8 cellular contexts compared by ENCODE assay signal in the genomic region with DNA sequence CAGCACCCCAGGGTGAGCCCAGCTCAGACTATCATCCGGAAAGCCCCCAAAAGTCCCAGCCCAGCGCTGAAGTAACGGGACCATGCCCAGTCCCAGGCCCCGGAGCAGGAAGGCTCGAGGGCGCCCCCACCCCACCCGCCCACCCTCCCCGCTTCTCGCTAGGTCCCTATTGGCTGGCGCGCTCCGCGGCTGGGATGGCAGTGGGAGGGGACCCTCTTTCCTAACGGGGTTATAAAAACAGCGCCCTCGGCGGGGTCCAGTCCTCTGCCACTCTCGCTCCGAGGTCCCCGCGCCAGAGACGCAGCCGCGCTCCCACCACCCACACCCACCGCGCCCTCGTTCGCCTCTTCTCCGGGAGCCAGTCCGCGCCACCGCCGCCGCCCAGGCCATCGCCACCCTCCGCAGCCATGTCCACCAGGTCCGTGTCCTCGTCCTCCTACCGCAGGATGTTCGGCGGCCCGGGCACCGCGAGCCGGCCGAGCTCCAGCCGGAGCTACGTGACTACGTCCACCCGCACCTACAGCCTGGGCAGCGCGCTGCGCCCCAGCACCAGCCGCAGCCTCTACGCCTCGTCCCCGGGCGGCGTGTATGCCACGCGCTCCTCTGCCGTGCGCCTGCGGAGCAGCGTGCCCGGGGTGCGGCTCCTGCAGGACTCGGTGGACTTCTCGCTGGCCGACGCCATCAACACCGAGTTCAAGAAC. TPM values are rescaled to one million over a fixed set of nuclear protein-coding genes. Genes with fewer than 3 reads are reported as not detected.
DNase-seq lines count a peak whose midpoint lies in the region; ATAC-seq and TF ChIP-seq lines count a peak whose summit lies in the region.

No MANE protein-coding gene starts in this region.

- H3K4me1 ChIP-seq in DOHH2 (ENCODE audit: control insufficient read depth, low read length), result peaks cover 33% of the 10 kb centered on the region
- peaks cover 27% of the 10 kb centered on the region for H3K4me1 ChIP-seq in HAP-1
- peaks cover 29 to 39% of the 10 kb centered on the region in 2 donors for H3K4me1 ChIP-seq in thoracic aorta (ENCODE audit: control insufficient read depth in 1 of 2, low read depth in 2 of 2)

- peak overlapping the region; percentile 84 for H3K4me3 ChIP-seq in DOHH2 (ENCODE audit: low read length)
- peak overlapping the region; percentile 81 for H3K4me3 ChIP-seq in HAP-1
- peak overlapping the region; percentile 98 for H3K4me3 ChIP-seq in fibroblast of villous mesenchyme (ENCODE audit: low read depth, low read length)
- peak overlapping the region; percentile 96 for H3K4me3 ChIP-seq in thoracic aorta

- peaks cover 44% of the 10 kb centered on the region for H3K27me3 ChIP-seq in DOHH2 (ENCODE audit: control insufficient read depth, low read length)
- no peaks in the 10 kb centered on the region for H3K27me3 ChIP-seq in HAP-1 (ENCODE audit: low read depth)
- H3K27me3 ChIP-seq in thoracic aorta (replicated peaks; ENCODE audit: insufficient read depth), result no peaks in the 10 kb centered on the region

- no peak for TF ChIP-seq CTCF in DOHH2 (IDR thresholded peaks at IDR 0.05; ENCODE audit: low read depth, low read length, poor library complexity, severe bottlenecking)
- no peak for TF ChIP-seq CTCF in fibroblast of villous mesenchyme (IDR thresholded peaks at IDR 0.05; ENCODE audit: insufficient read depth, low read depth, low read length)
- TF ChIP-seq CTCF in omental fat pad (IDR thresholded peaks at IDR 0.05), result no peak
- no peak for TF ChIP-seq CTCF in thoracic aorta (IDR thresholded peaks at IDR 0.05)

- DNase-seq in HAP-1 (ENCODE audit: low spot score in 2 of 2) (peak; percentile 72 to 90), fibroblast of villous mesenchyme (ENCODE audit: low read depth) (peak; percentile 89), omental fat pad (ENCODE audit: low spot score) (peak; percentile 67), thoracic aorta (ENCODE audit: low spot score) (peak; percentile 70), NCI-H2171 treated with DMSO at 0.1 percent for 48 hours (lab: John Stamatoyannopoulos, UW) (no peak)
- peak; percentile 67 for DNase-seq in activated T-helper 9 cell treated with anti-CD3 and anti-CD28 coated beads, Interleukin-2, amount 50 U/mL, for 16 hours (ENCODE audit: low read depth)

- H3K36me3 ChIP-seq in DOHH2 (ENCODE audit: control insufficient read depth, low read length) (peaks cover 5% of the 10 kb centered on the region; the same call in 1 of the 2 replicates), HAP-1 (replicated peaks) (peaks cover 41% of the 10 kb centered on the region), thoracic aorta (peaks cover 37% of the 10 kb centered on the region)

- no peaks in the 10 kb centered on the region for H3K9me3 ChIP-seq in DOHH2 (ENCODE audit: control insufficient read depth, insufficient read depth, low read length)
- H3K9me3 ChIP-seq in HAP-1, result 0 out of 2 replicates have a peak, but pooled peaks cover 2% of the 10 kb centered on the region
- H3K9me3 ChIP-seq in thoracic aorta, result no peaks in the 10 kb centered on the region

- H3K79me2 ChIP-seq in DOHH2 (ENCODE audit: control insufficient read depth, low read length), result peaks cover 2% of the 10 kb centered on the region; the same call in 1 of the 2 replicates

- H3K4me2 ChIP-seq in DOHH2 (ENCODE audit: low read length), result peak overlapping the region; percentile 90

- ATAC-seq in omental fat pad (ENCODE audit: low FRiP score), result peak; percentile 77
- ATAC-seq in thoracic aorta (ENCODE audit: insufficient number of reproducible peaks, low FRiP score, low read depth), result peak; percentile 37

- H3K27ac ChIP-seq in DOHH2 (ENCODE audit: low read depth, low read length), result peak overlapping the region; percentile 64; the same call in 1 of the 2 replicates
- peak overlapping the region; percentile 98 to 99 for H3K27ac ChIP-seq in thoracic aorta

- H3K9me2 ChIP-seq in DOHH2 (replicated peaks; ENCODE audit: control insufficient read depth, low read length), result no peaks in the 10 kb centered on the region

- H3F3A ChIP-seq in DOHH2 (ENCODE audit: control insufficient read depth, insufficient read depth), result peaks cover 7% of the 10 kb centered on the region

- in situ Hi-C loops in HAP-1 (cut with MboI; ENCODE audit: low sequenced_read_pairs), result no loop called here

- H4K20me1 ChIP-seq in DOHH2 (ENCODE audit: control insufficient read depth, insufficient read depth, low read depth, low read length), result no peaks in the 10 kb centered on the region

TF ChIP-seq in PFSK-1, 5 proteins besides CTCF, POLR2A, EP300 and RAD21:
- TF ChIP-seq, protein P1, sequence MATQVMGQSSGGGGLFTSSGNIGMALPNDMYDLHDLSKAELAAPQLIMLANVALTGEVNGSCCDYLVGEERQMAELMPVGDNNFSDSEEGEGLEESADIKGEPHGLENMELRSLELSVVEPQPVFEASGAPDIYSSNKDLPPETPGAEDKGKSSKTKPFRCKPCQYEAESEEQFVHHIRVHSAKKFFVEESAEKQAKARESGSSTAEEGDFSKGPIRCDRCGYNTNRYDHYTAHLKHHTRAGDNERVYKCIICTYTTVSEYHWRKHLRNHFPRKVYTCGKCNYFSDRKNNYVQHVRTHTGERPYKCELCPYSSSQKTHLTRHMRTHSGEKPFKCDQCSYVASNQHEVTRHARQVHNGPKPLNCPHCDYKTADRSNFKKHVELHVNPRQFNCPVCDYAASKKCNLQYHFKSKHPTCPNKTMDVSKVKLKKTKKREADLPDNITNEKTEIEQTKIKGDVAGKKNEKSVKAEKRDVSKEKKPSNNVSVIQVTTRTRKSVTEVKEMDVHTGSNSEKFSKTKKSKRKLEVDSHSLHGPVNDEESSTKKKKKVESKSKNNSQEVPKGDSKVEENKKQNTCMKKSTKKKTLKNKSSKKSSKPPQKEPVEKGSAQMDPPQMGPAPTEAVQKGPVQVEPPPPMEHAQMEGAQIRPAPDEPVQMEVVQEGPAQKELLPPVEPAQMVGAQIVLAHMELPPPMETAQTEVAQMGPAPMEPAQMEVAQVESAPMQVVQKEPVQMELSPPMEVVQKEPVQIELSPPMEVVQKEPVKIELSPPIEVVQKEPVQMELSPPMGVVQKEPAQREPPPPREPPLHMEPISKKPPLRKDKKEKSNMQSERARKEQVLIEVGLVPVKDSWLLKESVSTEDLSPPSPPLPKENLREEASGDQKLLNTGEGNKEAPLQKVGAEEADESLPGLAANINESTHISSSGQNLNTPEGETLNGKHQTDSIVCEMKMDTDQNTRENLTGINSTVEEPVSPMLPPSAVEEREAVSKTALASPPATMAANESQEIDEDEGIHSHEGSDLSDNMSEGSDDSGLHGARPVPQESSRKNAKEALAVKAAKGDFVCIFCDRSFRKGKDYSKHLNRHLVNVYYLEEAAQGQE (IDR thresholded peaks at IDR 0.05; ENCODE audit: insufficient read depth in 1 of 2, low read depth in 2 of 2, low read length in 2 of 2), result no peak
- TF ChIP-seq TAF1 (IDR thresholded peaks at IDR 0.05; ENCODE audit: borderline replicate concordance, insufficient read depth, low read length) (no peak), FOXP2 (optimal IDR thresholded peaks at IDR 0.05; ENCODE audit: borderline replicate concordance, extremely low read depth, extremely low read length, insufficient read depth) (peak; percentile 87), SIN3A (IDR thresholded peaks at IDR 0.05; ENCODE audit: borderline replicate concordance, insufficient read depth, low read length) (no peak), POLR2AphosphoS5 (IDR thresholded peaks at IDR 0.05; ENCODE audit: low read depth, low read length) (peak; percentile 43; the same call in 1 of the 2 replicates)

RNA-seq across cellular contexts. Expression of gene VIM, which starts 1.1 kb away (rescaled TPM):
- 1,793 TPM for polyA plus RNA-seq in PFSK-1 (2012; ENCODE audit: insufficient read length, low read depth)
- 4,579 and 6,589 TPM in 2 replicates for total RNA-seq in fibroblast of villous mesenchyme
- 1,000 to 10,000 TPM; 3,307 to 6,426 (median 5,180) TPM for total RNA-seq in omental fat pad
- 1,000 to 10,000 TPM; 5,884 to 8,033 TPM for total RNA-seq in thoracic aorta

RNA-seq across cellular contexts. Expression of gene TRDMT1, which starts 27.7 kb away (rescaled TPM):
- polyA plus RNA-seq in PFSK-1 (2012; ENCODE audit: insufficient read length, low read depth), result 2.6 TPM
- total RNA-seq in fibroblast of villous mesenchyme, result 6.0 and 6.1 TPM in 2 replicates
- total RNA-seq in omental fat pad, result 10 to 100 TPM in 1 of 4 donors, 1 to 10 TPM in 3; 4.9 to 13.7 (median 6.2) TPM
- 10 to 100 TPM; 12.3 to 21.0 TPM for total RNA-seq in thoracic aorta
